8 cellular contexts compared by ENCODE assay signal in the genomic region with DNA sequence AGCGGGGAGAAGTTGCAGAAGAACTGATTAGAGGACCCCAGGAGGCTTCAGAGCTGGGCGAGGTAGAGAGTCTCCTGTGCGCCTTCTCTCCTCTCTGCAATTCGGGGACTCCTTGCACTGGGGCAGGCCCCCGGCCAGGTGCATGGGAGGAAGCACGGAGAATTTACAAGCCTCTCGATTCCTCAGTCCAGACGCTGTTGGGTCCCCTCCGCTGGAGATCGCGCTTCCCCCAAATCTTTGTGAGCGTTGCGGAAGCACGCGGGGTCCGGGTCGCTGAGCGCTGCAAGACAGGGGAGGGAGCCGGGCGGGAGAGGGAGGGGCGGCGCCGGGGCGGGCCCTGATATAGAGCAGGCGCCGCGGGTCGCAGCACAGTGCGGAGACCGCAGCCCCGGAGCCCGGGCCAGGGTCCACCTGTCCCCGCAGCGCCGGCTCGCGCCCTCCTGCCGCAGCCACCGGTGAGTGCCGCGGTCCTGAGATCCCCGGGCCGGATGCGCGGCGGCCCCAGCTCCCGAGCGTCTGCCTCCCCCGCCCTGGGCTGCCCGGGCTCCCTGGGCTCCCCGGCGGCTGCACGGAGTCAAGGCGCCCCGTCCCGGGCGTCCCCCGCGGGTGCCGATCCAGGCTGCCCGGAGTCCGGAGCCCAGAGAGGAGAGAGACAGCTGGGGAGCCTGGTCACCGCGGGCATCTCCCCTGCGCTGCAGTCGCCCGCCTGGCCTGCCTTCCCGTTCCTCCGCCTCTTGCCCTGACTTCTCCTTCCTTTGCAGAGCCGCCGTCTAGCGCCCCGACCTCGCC. TPM values are rescaled to one million over a fixed set of nuclear protein-coding genes. Genes with fewer than 3 reads are reported as not detected.
DNase-seq lines count a peak whose midpoint lies in the region; ATAC-seq and TF ChIP-seq lines count a peak whose summit lies in the region.

A gene (plus strand): TSS at position 369 of the 789 bp plus-strand sequence. CDS start 424 bp downstream, outside the sequence.

- peaks cover 37 to 39% of the 10 kb centered on the region in 2 donors for H3K4me1 Mint-ChIP-seq in natural killer cell treated with Interleukin-12 subunit alpha and Interleukin-12 subunit beta and Interleukin-15 and Interleukin-18, amount 100 ng/mL, for 72 hours (ENCODE audit: low read depth in 2 of 2)

- H3K9me3 Mint-ChIP-seq in natural killer cell treated with Interleukin-12 subunit alpha and Interleukin-12 subunit beta and Interleukin-15 and Interleukin-18, amount 100 ng/mL, for 72 hours: no peaks in the 10 kb centered on the region

- H3K4me3 ChIP-seq in NB4 (ENCODE audit: low read depth, low read length) (peak within 1 kb of the TSS; percentile 71), fibroblast of mammary gland (ENCODE audit: control insufficient read depth, low read depth, low read length) (peak within 1 kb of the TSS; percentile 58), uterus (peak within 1 kb of the TSS; percentile 45 to 49)

- peak; percentile 71 to 72 for ATAC-seq in natural killer cell treated with Interleukin-12 subunit alpha and Interleukin-12 subunit beta and Interleukin-15 and Interleukin-18, amount 100 ng/mL, for 72 hours

- TF ChIP-seq CTCF in NB4 (IDR thresholded peaks at IDR 0.05; ENCODE audit: low read depth, low read length) (no peak), fibroblast of mammary gland (conservative IDR thresholded peaks at IDR 0.05; ENCODE audit: control insufficient read depth, insufficient read depth, low read depth, low read length) (no peak), uterus (IDR thresholded peaks at IDR 0.05) (no peak)

- peak within 1 kb of the TSS in 1 of 2 donors; percentile 52 for H3K27ac Mint-ChIP-seq in natural killer cell treated with Interleukin-12 subunit alpha and Interleukin-12 subunit beta and Interleukin-15 and Interleukin-18, amount 100 ng/mL, for 72 hours

- H3K36me3 Mint-ChIP-seq in natural killer cell treated with Interleukin-12 subunit alpha and Interleukin-12 subunit beta and Interleukin-15 and Interleukin-18, amount 100 ng/mL, for 72 hours: no peaks in the 10 kb centered on the region

- H3K4me3 Mint-ChIP-seq in natural killer cell treated with Interleukin-12 subunit alpha and Interleukin-12 subunit beta and Interleukin-15 and Interleukin-18, amount 100 ng/mL, for 72 hours: peak within 1 kb of the TSS; percentile 90

- TF ChIP-seq POLR2A in NB4 (IDR thresholded peaks at IDR 0.05; ENCODE audit: extremely low read depth, insufficient read length) (peak; percentile 87), uterus (IDR thresholded peaks at IDR 0.05) (peak in 1 of 2 donors; percentile 47)

- H3K27me3 Mint-ChIP-seq in natural killer cell treated with Interleukin-12 subunit alpha and Interleukin-12 subunit beta and Interleukin-15 and Interleukin-18, amount 100 ng/mL, for 72 hours: peaks cover 26 to 30% of the 10 kb centered on the region in 2 donors

- H3K9me3 ChIP-seq in uterus: no peaks in the 10 kb centered on the region

- no peaks in the 10 kb centered on the region for H3K4me1 ChIP-seq in uterus

- intact Hi-C loops in uterus (cut with DNase I; ENCODE audit: low total_unique reads): no loop called here

- H3K27me3 ChIP-seq in uterus: no peaks in the 10 kb centered on the region

- peak within 1 kb of the TSS; percentile 64 to 65 for H3K27ac ChIP-seq in uterus

- no peaks in the 10 kb centered on the region for H3K36me3 ChIP-seq in uterus

- DNase-seq in NCI-H748 (lab: John Stamatoyannopoulos, UW; ENCODE audit: unreplicated experiment) (peak; percentile 49), NCI-H748 treated with DMSO at 0.1 percent for 48 hours (lab: John Stamatoyannopoulos, UW) (no peak), NB4 (ENCODE audit: low read depth) (peak; percentile 87), fibroblast of mammary gland (ENCODE audit: low read depth) (no peak), uterus (peak in 1 of 2 donors; percentile 53), NCI-H2081 treated with DMSO at 0.1 percent for 48 hours (lab: John Stamatoyannopoulos, UW) (no peak)
- DNase-seq in activated CD8-positive, alpha-beta memory T cell treated with anti-CD3 and anti-CD28 coated beads, Interleukin-2, amount 50 U/mL, for 4 hours: peak; percentile 37
- DNase-seq in natural killer cell treated with Interleukin-12 subunit alpha and Interleukin-12 subunit beta and Interleukin-15 and Interleukin-18, amount 100 ng/mL, for 72 hours (ENCODE audit: low spot score): peak; percentile 66

RNA-seq across cellular contexts. Expression of the gene that starts here (rescaled TPM):
- total RNA-seq in natural killer cell treated with Interleukin-12 subunit alpha and Interleukin-12 subunit beta and Interleukin-15 and Interleukin-18, amount 100 ng/mL, for 72 hours: not detected
- 10 to 100 TPM in 2 of 4 donors, 1 to 10 TPM in 2; 1.8 to 15.3 (median 9.0) TPM for total RNA-seq in uterus

Comparison
In these comparisons a context has a peak if more than half of its experiments do, and no peak if none do; other contexts are left out.
1. DNase-seq: peak in NCI-H748 (single experiment), NB4 (single experiment) and activated CD8-positive, alpha-beta memory T cell treated with anti-CD3 and anti-CD28 coated beads, Interleukin-2, amount 50 U/mL, for 4 hours (single experiment); none in NCI-H748 treated with DMSO at 0.1 percent for 48 hours (single experiment), fibroblast of mammary gland (single experiment) and NCI-H2081 treated with DMSO at 0.1 percent for 48 hours (single experiment).
2. Peak in DNase-seq and ATAC-seq in natural killer cell treated with Interleukin-12 subunit alpha and Interleukin-12 subunit beta and Interleukin-15 and Interleukin-18, amount 100 ng/mL, for 72 hours; RNA of the gene not detected or under 1 TPM.
3. Peak in every context shown above with its lines, with median percentiles within 50 percentile points of each other: H3K4me3 ChIP-seq.